Comparison of ENCODE assay signal across 21 cellular contexts in the genomic region with DNA sequence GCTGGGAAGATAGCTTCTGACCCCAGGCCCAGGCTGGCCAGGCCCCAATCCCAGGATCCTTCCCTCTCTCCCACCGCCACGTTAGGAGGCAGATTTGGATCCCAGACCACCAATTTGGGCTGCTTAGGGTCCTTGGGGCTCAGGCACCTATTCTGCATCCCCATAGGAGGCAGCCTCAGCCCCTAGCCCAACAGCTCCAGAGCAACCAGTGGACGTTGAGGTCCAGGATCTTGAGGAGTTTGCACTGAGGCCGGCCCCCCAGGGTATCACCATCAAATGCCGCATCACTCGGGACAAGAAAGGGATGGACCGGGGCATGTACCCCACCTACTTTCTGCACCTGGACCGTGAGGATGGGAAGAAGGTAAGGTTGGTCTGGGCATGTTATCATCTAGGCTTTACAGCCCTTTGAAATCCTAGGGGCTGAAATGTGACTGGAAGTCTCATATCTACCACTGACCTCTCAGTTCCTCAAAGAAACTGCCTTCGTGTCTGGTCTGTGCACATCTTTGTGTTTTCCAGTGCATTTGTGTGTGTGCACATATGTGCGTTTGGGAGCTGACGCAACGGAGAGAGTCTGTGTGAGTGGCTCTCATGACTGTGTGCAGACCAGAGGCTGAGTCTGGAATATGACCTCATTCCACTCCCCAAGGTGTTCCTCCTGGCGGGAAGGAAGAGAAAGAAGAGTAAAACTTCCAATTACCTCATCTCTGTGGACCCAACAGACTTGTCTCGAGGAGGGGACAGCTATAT. TPM values are rescaled to one million over a fixed set of nuclear protein-coding genes. Genes with fewer than 3 reads are reported as not detected.
A peak's percentile ranks its signal among the peaks of the same experiment; 100 is the strongest.
DNase-seq lines count a peak whose midpoint lies in the region; ATAC-seq and TF ChIP-seq lines count a peak whose summit lies in the region.
"Had no signal": no experiment of that assay in that cellular context is flagged by ENCODE, and none has a peak within 500 bp of the region (broad histone marks: within the 10 kb centered on the region; RNA-seq: fewer than 3 reads in every experiment).

No MANE protein-coding gene starts in this region.

- no peak overlapping the region for H3K4me3 Mint-ChIP-seq in activated CD8-positive, alpha-beta memory T cell treated with anti-CD3 and anti-CD28 coated beads, Interleukin-2, amount 10 ng/mL, durations not matched to agents 7 days and 5 days
- H3K4me3 Mint-ChIP-seq in nephron progenitor cell = no peak overlapping the region
- H3K4me3 Mint-ChIP-seq: CD4-positive, alpha-beta memory T cell had no signal

- H3K4me1 Mint-ChIP-seq in activated CD8-positive, alpha-beta memory T cell treated with anti-CD3 and anti-CD28 coated beads, Interleukin-2, amount 10 ng/mL, durations not matched to agents 7 days and 5 days = no peaks in the 10 kb centered on the region
- peaks cover 19% of the 10 kb centered on the region for H3K4me1 Mint-ChIP-seq in nephron progenitor cell

- CTCF ChIA-PET in activated CD8-positive, alpha-beta memory T cell treated with anti-CD3 and anti-CD28 coated beads, Interleukin-2, amount 10 ng/mL, durations not matched to agents 7 days and 5 days (lab: Charles Lee) = interaction anchor here (1.9 to 14.7 kb wide), 3 partner anchors 62 to 90 kb away, joined by 4 to 210 read pairs (median 173); no protein-coding TSS in a partner anchor

- TF ChIP-seq CTCF in nephron progenitor cell (IDR thresholded peaks at IDR 0.05) (no peak), omental fat pad (IDR thresholded peaks at IDR 0.05) (no peak)

- no peaks in the 10 kb centered on the region for H3K27me3 Mint-ChIP-seq in activated CD8-positive, alpha-beta memory T cell treated with anti-CD3 and anti-CD28 coated beads, Interleukin-2, amount 10 ng/mL, durations not matched to agents 7 days and 5 days
- H3K27me3 Mint-ChIP-seq in nephron progenitor cell (ENCODE audit: low read depth, poor library complexity) = peaks cover 6% of the 10 kb centered on the region
- H3K27me3 Mint-ChIP-seq: CD4-positive, alpha-beta memory T cell had no signal

- H3K36me3 Mint-ChIP-seq in activated CD8-positive, alpha-beta memory T cell treated with anti-CD3 and anti-CD28 coated beads, Interleukin-2, amount 10 ng/mL, durations not matched to agents 7 days and 5 days = no peaks in the 10 kb centered on the region
- H3K36me3 Mint-ChIP-seq in nephron progenitor cell (ENCODE audit: low read depth) = peaks cover 14% of the 10 kb centered on the region

- H3K9me3 Mint-ChIP-seq in activated CD8-positive, alpha-beta memory T cell treated with anti-CD3 and anti-CD28 coated beads, Interleukin-2, amount 10 ng/mL, durations not matched to agents 7 days and 5 days (ENCODE audit: low read depth) = no peaks in the 10 kb centered on the region
- no peaks in the 10 kb centered on the region for H3K9me3 Mint-ChIP-seq in nephron progenitor cell
- H3K9me3 Mint-ChIP-seq: CD4-positive, alpha-beta memory T cell had no signal

- no peak overlapping the region for H3K27ac Mint-ChIP-seq in activated CD8-positive, alpha-beta memory T cell treated with anti-CD3 and anti-CD28 coated beads, Interleukin-2, amount 10 ng/mL, durations not matched to agents 7 days and 5 days
- H3K27ac Mint-ChIP-seq in nephron progenitor cell = peak overlapping the region; percentile 42

- peak; percentile 46 for DNase-seq in activated CD8-positive, alpha-beta memory T cell treated with anti-CD3 and anti-CD28 coated beads for 24 hours
- DNase-seq in activated CD8-positive, alpha-beta memory T cell treated with anti-CD3 and anti-CD28 coated beads, Interleukin-2, amount 50 U/mL, for 4 hours = no peak
- DNase-seq in activated CD8-positive, alpha-beta memory T cell treated with anti-CD3 and anti-CD28 coated beads, Interleukin-2, amount 10 ng/mL, durations not matched to agents 7 days and 5 days = peak; percentile 30
- DNase-seq in nephron progenitor cell = no peak
- DNase-seq in omental fat pad (ENCODE audit: low spot score) = no peak
- DNase-seq in DMS79 (lab: John Stamatoyannopoulos, UW) = no peak
- DNase-seq: Calu3; CD4-positive, alpha-beta memory T cell; DMS53; KG1; NCI-H1436; NCI-H2029; NCI-H2171 treated with DMSO at 0.1 percent for 48 hours; NCI-H510A; NCI-H82; SHP77 had no signal

- no peak for ATAC-seq in activated CD8-positive, alpha-beta memory T cell treated with anti-CD3 and anti-CD28 coated beads, Interleukin-2, amount 10 ng/mL, durations not matched to agents 7 days and 5 days
- ATAC-seq in omental fat pad (ENCODE audit: low FRiP score) (no peak), GM21619 (IDR thresholded peaks at IDR 0.05; ENCODE audit: unreplicated experiment) (no peak)
- ATAC-seq: HCT116, HepG2 had no signal

- peak overlapping the region; percentile 15 for H3K27ac ChIP-seq in temporal lobe (ENCODE audit: low read depth, low read length)
- H3K27ac ChIP-seq: 22Rv1 had no signal

RNA-seq across cellular contexts. Expression of a gene that starts 16.2 kb away (rescaled TPM):
- total RNA-seq in activated CD8-positive, alpha-beta memory T cell treated with anti-CD3 and anti-CD28 coated beads, Interleukin-2, amount 10 ng/mL, durations not matched to agents 7 days and 5 days = under 1 TPM; 0.07 to 0.09 TPM
- total RNA-seq in temporal lobe = 77.0 TPM
- 10 to 100 TPM in 3 of 4 donors, 1 to 10 TPM in 1; 8.9 to 24.4 (median 12.6) TPM for total RNA-seq in omental fat pad

Comparison
In these comparisons a context has a peak if more than half of its experiments do, and no peak if none do; other contexts are left out.
1. DNase-seq: peak in activated CD8-positive, alpha-beta memory T cell treated with anti-CD3 and anti-CD28 coated beads for 24 hours (single experiment) and activated CD8-positive, alpha-beta memory T cell treated with anti-CD3 and anti-CD28 coated beads, Interleukin-2, amount 10 ng/mL, durations not matched to agents 7 days and 5 days (single experiment); none in activated CD8-positive, alpha-beta memory T cell treated with anti-CD3 and anti-CD28 coated beads, Interleukin-2, amount 50 U/mL, for 4 hours (single experiment), nephron progenitor cell (single experiment), omental fat pad (single experiment) and DMS79 (single experiment).
2. RNA of a gene that starts 16.2 kb away (total RNA-seq): 77.0 TPM in temporal lobe (single experiment) and 8.9 to 24.4 TPM in omental fat pad; 0.07 to 0.09 TPM in activated CD8-positive, alpha-beta memory T cell treated with anti-CD3 and anti-CD28 coated beads, Interleukin-2, amount 10 ng/mL, durations not matched to agents 7 days and 5 days; every median in the first group is over 4 times any median in the second.